ENCODE assay signal across 20 cellular contexts in the genomic region with DNA sequence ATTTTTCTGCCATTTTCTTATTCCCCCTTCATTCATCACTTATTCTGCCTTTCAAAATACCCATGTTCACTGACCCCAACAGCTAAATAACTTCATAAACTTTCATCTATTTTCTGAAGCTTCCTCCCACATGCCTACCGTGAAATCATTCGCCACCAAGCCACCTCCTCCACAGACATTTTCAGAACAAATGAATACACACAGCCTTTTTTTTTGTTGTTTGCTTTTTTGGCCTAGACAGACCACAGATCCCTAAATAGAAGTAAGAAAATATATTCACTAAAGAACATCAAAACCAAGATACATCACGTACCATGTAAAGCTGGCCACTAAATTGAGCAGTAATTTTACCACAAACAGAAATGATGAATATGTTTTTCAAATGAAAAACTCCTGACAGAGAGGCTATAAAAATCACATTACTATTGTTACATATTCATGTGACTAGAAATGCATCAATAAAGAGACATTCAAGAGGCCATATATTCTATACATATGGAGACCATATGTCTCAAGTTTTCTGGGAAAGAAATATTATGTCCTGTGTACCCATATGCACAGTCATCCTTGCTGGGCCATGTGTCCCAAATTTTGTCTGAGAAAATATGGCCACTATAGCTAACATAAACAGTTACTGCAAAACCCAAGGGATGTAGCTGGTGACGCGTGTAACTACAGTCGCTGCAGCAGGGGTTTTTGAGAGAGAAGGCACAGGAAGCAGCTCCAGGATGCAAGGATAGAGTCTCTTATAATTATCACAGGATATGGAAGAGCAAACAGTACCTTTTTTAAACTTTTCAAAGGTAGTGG.
DNase-seq lines count a peak whose midpoint lies in the region; ATAC-seq, FAIRE-seq and TF ChIP-seq lines count a peak whose summit lies in the region.
"Had no signal": no experiment of that assay in that cellular context is flagged by ENCODE, and none has a peak within 500 bp of the region (broad histone marks: within the 10 kb centered on the region; RNA-seq: fewer than 3 reads in every experiment).

No MANE protein-coding gene starts in this region.

- no peak for TF ChIP-seq CTCF in astrocyte of the spinal cord (IDR thresholded peaks at IDR 0.05; ENCODE audit: low read depth, low read length)

- H3K4me1 ChIP-seq in BLaER1: peaks cover 51% of the 10 kb centered on the region
- H3K4me1 ChIP-seq: pancreas had no signal

- peak in 2 of 3 experiments; percentile 49 to 75 for DNase-seq in NCI-H1417 (lab: John Stamatoyannopoulos, UW)
- DNase-seq in astrocyte of the spinal cord (ENCODE audit: low read depth, low spot score): peak; percentile 34
- DNase-seq in kidney glomerular epithelial cell (lab: John Stamatoyannopoulos, UW): peak; percentile 39
- DNase-seq in urothelium cell line (ENCODE audit: low spot score): no peak
- no peak for DNase-seq in NCI-H1092 treated with DMSO at 0.1 percent for 48 hours (lab: John Stamatoyannopoulos, UW)
- no peak for DNase-seq in SW 1271 (lab: John Stamatoyannopoulos, UW)
- DNase-seq: C1 segment of cervical spinal cord; left colon; naive thymus-derived CD8-positive, alpha-beta T cell; NCI-H1436; NCI-H2227 treated with DMSO at 0.1 percent for 48 hours; NCI-H82; pancreas; SHP77; T-cell had no signal

- peaks cover 13% of the 10 kb centered on the region for H3K9me3 ChIP-seq in BLaER1
- H3K9me3 ChIP-seq: pancreas had no signal

- H3K9ac ChIP-seq in BLaER1: no peak overlapping the region

- no peaks in the 10 kb centered on the region for H3K36me3 ChIP-seq in BLaER1
- H3K36me3 ChIP-seq: pancreas had no signal

- in situ Hi-C loops in astrocyte of the spinal cord (cut with HindIII; ENCODE audit: low sequenced_read_pairs): no loop called here

- no peak overlapping the region for H3K4me3 ChIP-seq in BLaER1
- H3K4me3 ChIP-seq in astrocyte of the spinal cord (ENCODE audit: low read depth, low read length): no peak overlapping the region
- H3K4me3 ChIP-seq: coronary artery, pancreas had no signal

- ATAC-seq in GM21381 (IDR thresholded peaks at IDR 0.05; ENCODE audit: unreplicated experiment): no peak
- ATAC-seq: activated naive CD4-positive, alpha-beta T cell treated with anti-CD3 and anti-CD28 coated beads, Interleukin-2, amount 50 U/mL, for 72 hours; left colon; naive thymus-derived CD8-positive, alpha-beta T cell; T-cell had no signal

- no peak overlapping the region; the same call in 1 of the 2 replicates for H3K27ac ChIP-seq in BLaER1
- H3K27ac ChIP-seq: pancreas had no signal

- no peaks in the 10 kb centered on the region for H3K27me3 ChIP-seq in BLaER1
- H3K27me3 ChIP-seq: pancreas had no signal

- H3K4me2 ChIP-seq in BLaER1: peak overlapping the region; percentile 59

- FAIRE-seq in urothelium cell line (lab: Jason Lieb, UNC): no peak
- FAIRE-seq: H54, pancreas had no signal

- no peaks in the 10 kb centered on the region for H4K20me1 ChIP-seq in BLaER1

Comparison
In these comparisons a context has a peak if more than half of its experiments do, and no peak if none do; other contexts are left out.
1. DNase-seq: peak in NCI-H1417 (2 of 3), astrocyte of the spinal cord (single experiment) and kidney glomerular epithelial cell (single experiment); none in urothelium cell line (single experiment), NCI-H1092 treated with DMSO at 0.1 percent for 48 hours (single experiment) and SW 1271 (0 of 2).